In the genomic region with DNA sequence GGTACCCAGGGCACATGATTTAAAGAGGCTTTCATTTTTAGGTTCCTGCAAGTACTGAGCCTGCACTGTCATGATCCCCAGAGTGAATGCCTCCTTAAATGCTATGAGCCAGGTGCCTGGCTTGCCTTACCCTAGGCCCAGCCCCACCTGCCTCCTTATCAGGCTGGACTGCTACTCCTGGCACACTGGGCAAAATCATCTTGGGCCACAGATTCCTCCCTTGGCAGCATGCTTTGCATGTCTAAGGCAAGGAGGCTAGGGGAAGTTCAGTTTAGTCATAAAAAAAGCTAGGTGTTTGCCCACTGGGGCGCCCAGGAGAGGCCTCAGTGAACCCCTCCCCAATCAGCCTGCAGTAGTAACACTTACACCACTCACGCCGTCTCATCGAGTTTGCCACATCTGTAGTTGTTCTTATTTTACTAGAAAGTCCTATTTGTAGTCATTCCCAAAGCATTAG, we compare ENCODE assay signal across 15 cellular contexts. TPM values are rescaled to one million over a fixed set of nuclear protein-coding genes. Genes with fewer than 3 reads are reported as not detected.
DNase-seq lines count a peak whose midpoint lies in the region; ATAC-seq and TF ChIP-seq lines count a peak whose summit lies in the region.
"Had no signal": no experiment of that assay in that cellular context is flagged by ENCODE, and none has a peak within 500 bp of the region (broad histone marks: within the 10 kb centered on the region; RNA-seq: fewer than 3 reads in every experiment).

No MANE protein-coding gene starts in this region.

- no peak overlapping the region for H3K27ac ChIP-seq in osteoblast (ENCODE audit: low read depth, low read length)
- H3K27ac ChIP-seq in A673 (ENCODE audit: low read depth, low read length, poor library complexity, severe bottlenecking) = no peak overlapping the region

- no peaks in the 10 kb centered on the region for H4K20me1 ChIP-seq in osteoblast (ENCODE audit: insufficient read depth, low read length)

- H3K4me1 ChIP-seq in osteoblast (ENCODE audit: insufficient read depth, low read length) (peaks cover 25% of the 10 kb centered on the region), A673 (ENCODE audit: insufficient read depth, low read length, poor library complexity, severe bottlenecking) (peaks cover 11% of the 10 kb centered on the region)

- no peaks in the 10 kb centered on the region for H3K27me3 ChIP-seq in osteoblast (ENCODE audit: insufficient read depth, low read length)
- no peaks in the 10 kb centered on the region for H3K27me3 ChIP-seq in A673 (replicated peaks; ENCODE audit: insufficient read depth, low read depth, low read length, poor library complexity)
- H3K27me3 ChIP-seq: hepatocyte, tibial artery had no signal

- no peaks in the 10 kb centered on the region for H3K9me3 ChIP-seq in osteoblast (ENCODE audit: low read depth, low read length)
- H3K9me3 ChIP-seq in A673 (ENCODE audit: low read depth, low read length, poor library complexity, severe bottlenecking) = no peaks in the 10 kb centered on the region
- H3K9me3 ChIP-seq: Caco-2, tibial artery had no signal

- peaks cover 56% of the 10 kb centered on the region for H3K4me1 Mint-ChIP-seq in activated CD4-positive, alpha-beta T cell treated with anti-CD3 and anti-CD28 coated beads, Interleukin-2, amount 10 ng/mL, durations not matched to agents 24 days and 14 days
- peaks cover 61% of the 10 kb centered on the region for H3K4me1 Mint-ChIP-seq in activated naive CD4-positive, alpha-beta T cell treated with anti-CD3 and anti-CD28 coated beads for 36 hours (ENCODE audit: low read depth)
- peaks cover 32% of the 10 kb centered on the region for H3K4me1 Mint-ChIP-seq in mesothelial cell of epicardium

- H3K27me3 Mint-ChIP-seq in activated CD4-positive, alpha-beta T cell treated with anti-CD3 and anti-CD28 coated beads, Interleukin-2, amount 10 ng/mL, durations not matched to agents 24 days and 14 days = no peaks in the 10 kb centered on the region
- no peaks in the 10 kb centered on the region for H3K27me3 Mint-ChIP-seq in activated naive CD4-positive, alpha-beta T cell treated with anti-CD3 and anti-CD28 coated beads for 36 hours (ENCODE audit: low read depth)
- H3K27me3 Mint-ChIP-seq in mesothelial cell of epicardium (ENCODE audit: low read depth) = no peaks in the 10 kb centered on the region

- ATAC-seq in GM21786 (IDR thresholded peaks at IDR 0.05; ENCODE audit: unreplicated experiment) = peak; percentile 52
- ATAC-seq: PC-3 had no signal

- peak overlapping the region; percentile 61 for H3K27ac Mint-ChIP-seq in activated CD4-positive, alpha-beta T cell treated with anti-CD3 and anti-CD28 coated beads, Interleukin-2, amount 10 ng/mL, durations not matched to agents 24 days and 14 days
- peak overlapping the region; percentile 35 for H3K27ac Mint-ChIP-seq in activated naive CD4-positive, alpha-beta T cell treated with anti-CD3 and anti-CD28 coated beads for 36 hours
- H3K27ac Mint-ChIP-seq in mesothelial cell of epicardium = no peak overlapping the region
- H3K27ac Mint-ChIP-seq: activated CD4-positive, alpha-beta T cell treated with anti-CD3 and anti-CD28 coated beads, Interleukin-2, amount 10 ng/mL, durations not matched to agents 7 days and 5 days had no signal

- H3K4me3 ChIP-seq in osteoblast (ENCODE audit: insufficient read depth, low read length) (no peak overlapping the region), A673 (ENCODE audit: low read depth, low read length, poor library complexity, severe bottlenecking) (no peak overlapping the region)
- H3K4me3 ChIP-seq: hepatocyte, tibial artery had no signal

- no peak overlapping the region for H3K4me3 Mint-ChIP-seq in activated CD4-positive, alpha-beta T cell treated with anti-CD3 and anti-CD28 coated beads, Interleukin-2, amount 10 ng/mL, durations not matched to agents 24 days and 14 days
- H3K4me3 Mint-ChIP-seq in activated naive CD4-positive, alpha-beta T cell treated with anti-CD3 and anti-CD28 coated beads for 36 hours = no peak overlapping the region
- no peak overlapping the region for H3K4me3 Mint-ChIP-seq in mesothelial cell of epicardium
- H3K4me3 Mint-ChIP-seq: activated CD4-positive, alpha-beta T cell treated with anti-CD3 and anti-CD28 coated beads, Interleukin-2, amount 10 ng/mL, durations not matched to agents 7 days and 5 days had no signal

- TF ChIP-seq CTCF in osteoblast (IDR thresholded peaks at IDR 0.05; ENCODE audit: extremely low read depth, low read depth, low read length) (no peak), A673 (conservative IDR thresholded peaks at IDR 0.05; ENCODE audit: low read depth, low read length) (no peak), mesothelial cell of epicardium (IDR thresholded peaks at IDR 0.05; ENCODE audit: unreplicated experiment) (no peak)

- peaks cover 4% of the 10 kb centered on the region for H3K36me3 Mint-ChIP-seq in activated CD4-positive, alpha-beta T cell treated with anti-CD3 and anti-CD28 coated beads, Interleukin-2, amount 10 ng/mL, durations not matched to agents 24 days and 14 days (ENCODE audit: low read depth)
- H3K36me3 Mint-ChIP-seq in activated naive CD4-positive, alpha-beta T cell treated with anti-CD3 and anti-CD28 coated beads for 36 hours (ENCODE audit: low read depth) = no peaks in the 10 kb centered on the region
- no peaks in the 10 kb centered on the region for H3K36me3 Mint-ChIP-seq in mesothelial cell of epicardium

- no peak for DNase-seq in activated CD4-positive, alpha-beta T cell treated with anti-CD3 and anti-CD28 coated beads, Interleukin-2, amount 10 ng/mL, durations not matched to agents 24 days and 14 days
- no peak for DNase-seq in activated CD4-positive, alpha-beta T cell treated with anti-CD3 and anti-CD28 coated beads, Interleukin-2, amount 50 U/mL, for 4 hours
- DNase-seq in activated naive CD4-positive, alpha-beta T cell treated with anti-CD3 and anti-CD28 coated beads for 36 hours = peak; percentile 78
- DNase-seq in osteoblast (ENCODE audit: insufficient read length, low spot score, missing footprints) = peak; percentile 14
- DNase-seq in nucleus accumbens (lab: John Stamatoyannopoulos, UW) = no peak
- no peak for DNase-seq in A673 (ENCODE audit: low spot score)
- no peak for DNase-seq in mesothelial cell of epicardium (ENCODE audit: low spot score in 2 of 2, unreplicated experiment in 2 of 2)
- DNase-seq: activated CD4-positive, alpha-beta T cell treated with anti-CD3 and anti-CD28 coated beads, Interleukin-2, amount 10 ng/mL, durations not matched to agents 7 days and 5 days; Caco-2; erythroblast; PC-3; SW 1271; tibial artery had no signal

- no peak overlapping the region for H2AFZ ChIP-seq in osteoblast (ENCODE audit: low read length)
- H2AFZ ChIP-seq: hepatocyte had no signal

- H3K79me2 ChIP-seq in osteoblast (ENCODE audit: insufficient read depth, low read length) = no peaks in the 10 kb centered on the region
- H3K79me2 ChIP-seq: hepatocyte had no signal

- intact Hi-C loops in activated CD4-positive, alpha-beta T cell treated with anti-CD3 and anti-CD28 coated beads, Interleukin-2, amount 10 ng/mL, durations not matched to agents 24 days and 14 days (cut with micrococcal nuclease) = loop anchor here (1.0 to 2.0 kb wide), 2 partner anchors 12 to 22 kb away; no protein-coding TSS in a partner anchor
- intact Hi-C loops in activated naive CD4-positive, alpha-beta T cell treated with anti-CD3 and anti-CD28 coated beads for 36 hours (cut with micrococcal nuclease) = loop anchor here (1.0 to 5.0 kb wide), 6 partner anchors 10 to 172 kb away; no protein-coding TSS in a partner anchor
- intact Hi-C loops in A673 (cut with micrococcal nuclease; ENCODE audit: unreplicated experiment) = no loop called here

- H3K9me3 Mint-ChIP-seq in activated CD4-positive, alpha-beta T cell treated with anti-CD3 and anti-CD28 coated beads, Interleukin-2, amount 10 ng/mL, durations not matched to agents 24 days and 14 days = no peaks in the 10 kb centered on the region
- no peaks in the 10 kb centered on the region for H3K9me3 Mint-ChIP-seq in activated naive CD4-positive, alpha-beta T cell treated with anti-CD3 and anti-CD28 coated beads for 36 hours
- no peaks in the 10 kb centered on the region for H3K9me3 Mint-ChIP-seq in mesothelial cell of epicardium

- POLR2A ChIA-PET in A673 (lab: Charles Lee; ENCODE audit: low non-redundant PET) = no interaction called here

- no peak overlapping the region for H3K4me2 ChIP-seq in osteoblast (ENCODE audit: insufficient read depth, low read length)
- H3K4me2 ChIP-seq: hepatocyte had no signal

- H3K36me3 ChIP-seq in osteoblast (ENCODE audit: insufficient read depth, low read length) (no peaks in the 10 kb centered on the region), A673 (ENCODE audit: insufficient read depth, low read length, poor library complexity, severe bottlenecking) (no peaks in the 10 kb centered on the region)
- H3K36me3 ChIP-seq: tibial artery had no signal

- BruUV-seq in A673 (replicated peaks; lab: Mats Ljungman, UMichigan) = no TSS peak

- CTCF ChIA-PET in activated naive CD4-positive, alpha-beta T cell treated with anti-CD3 and anti-CD28 coated beads for 36 hours (lab: Charles Lee) = interaction anchor here (0.8 to 2.2 kb wide), 4 partner anchors 9 to 111 kb away, joined by 3 to 9 read pairs (median 4); no protein-coding TSS in a partner anchor
- CTCF ChIA-PET in A673 (lab: Charles Lee) = no interaction called here

RNA-seq across cellular contexts. Expression of a gene that starts 45.1 kb away (rescaled TPM):
- 176 and 184 TPM in 2 replicates for total RNA-seq in activated CD4-positive, alpha-beta T cell treated with anti-CD3 and anti-CD28 coated beads, Interleukin-2, amount 10 ng/mL, durations not matched to agents 24 days and 14 days
- 10 to 100 TPM; 71.4 to 75.3 TPM for total RNA-seq in activated naive CD4-positive, alpha-beta T cell treated with anti-CD3 and anti-CD28 coated beads for 36 hours
- total RNA-seq in osteoblast = 270 and 272 TPM in 2 replicates
- total RNA-seq in A673 (2021) = 114 and 140 TPM in 2 replicates
- 41.0 to 48.8 TPM (median 44.5 TPM) in 3 replicates for total RNA-seq in mesothelial cell of epicardium

Comparison
In these comparisons a context has a peak if more than half of its experiments do, and no peak if none do; other contexts are left out.
1. DNase-seq: peak in activated naive CD4-positive, alpha-beta T cell treated with anti-CD3 and anti-CD28 coated beads for 36 hours (single experiment) and osteoblast (single experiment); none in activated CD4-positive, alpha-beta T cell treated with anti-CD3 and anti-CD28 coated beads, Interleukin-2, amount 10 ng/mL, durations not matched to agents 24 days and 14 days (single experiment), activated CD4-positive, alpha-beta T cell treated with anti-CD3 and anti-CD28 coated beads, Interleukin-2, amount 50 U/mL, for 4 hours (0 of 2), nucleus accumbens (0 of 56), A673 (single experiment) and mesothelial cell of epicardium (0 of 2).